In the genomic region with DNA sequence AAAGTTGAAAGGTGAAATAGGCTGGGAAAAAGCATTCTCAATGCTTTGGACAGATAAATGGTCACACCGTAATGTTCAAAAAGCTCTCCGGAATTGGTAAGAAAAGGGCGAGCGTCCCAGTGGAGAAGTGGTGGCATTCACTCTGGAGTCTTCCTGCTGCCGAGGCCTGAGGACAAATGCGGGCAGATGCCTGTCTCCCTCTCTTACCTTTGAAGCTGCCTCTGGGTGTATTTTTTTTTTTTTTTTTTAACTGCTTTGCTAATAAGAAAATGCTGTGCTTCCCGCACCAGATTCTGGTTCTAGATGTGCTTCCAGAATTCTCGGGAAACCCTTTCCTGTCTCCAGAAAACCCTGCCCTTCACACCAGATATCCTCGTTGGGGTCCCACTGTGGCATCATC, we compare ENCODE assay signal across 21 cellular contexts. TPM values are rescaled to one million over a fixed set of nuclear protein-coding genes. Genes with fewer than 3 reads are reported as not detected.
DNase-seq lines count a peak whose midpoint lies in the region; ATAC-seq, FAIRE-seq and TF ChIP-seq lines count a peak whose summit lies in the region.
"Had no signal": no experiment of that assay in that cellular context is flagged by ENCODE, and none has a peak within 500 bp of the region (broad histone marks: within the 10 kb centered on the region; RNA-seq: fewer than 3 reads in every experiment).

No MANE protein-coding gene starts in this region.

- TF ChIP-seq CTCF in astrocyte (IDR thresholded peaks at IDR 0.05; ENCODE audit: insufficient read depth, low read depth, low read length) (no peak), type B pancreatic cell (conservative IDR thresholded peaks at IDR 0.05) (no peak)

- intact Hi-C loops in left colon (cut with DNase I, micrococcal nuclease): no loop called here

- H3K9me3 Mint-ChIP-seq in astrocyte (ENCODE audit: unreplicated experiment) (no peaks in the 10 kb centered on the region), type B pancreatic cell (no peaks in the 10 kb centered on the region)
- H3K9me3 Mint-ChIP-seq: CD4-positive, alpha-beta T cell had no signal

- no peak for FAIRE-seq in astrocyte (lab: Jason Lieb, UNC)
- FAIRE-seq: A549, HepG2 had no signal

- H3K4me2 ChIP-seq in astrocyte (ENCODE audit: low read length): peak overlapping the region; percentile 48
- H3K4me2 ChIP-seq: A549, PC-9 had no signal

- peak overlapping the region; percentile 47 for H3K27ac ChIP-seq in HUES48 (ENCODE audit: low read depth, low read length)
- H3K27ac ChIP-seq in astrocyte (ENCODE audit: low read depth, low read length): no peak overlapping the region
- peak overlapping the region; percentile 65 for H3K27ac ChIP-seq in mesodermal cell (ENCODE audit: low read depth, low read length, severe bottlenecking)
- H3K27ac ChIP-seq: RWPE1 had no signal

- H3K4me1 ChIP-seq in HUES48 (ENCODE audit: control insufficient read depth, insufficient read depth, low read length): peaks cover 3% of the 10 kb centered on the region; the same call in 1 of the 2 replicates
- H3K4me1 ChIP-seq in astrocyte (ENCODE audit: insufficient read depth, low read length): peaks cover 11% of the 10 kb centered on the region
- H3K4me1 ChIP-seq in mesodermal cell (ENCODE audit: control insufficient read depth, insufficient read depth, low read length, poor library complexity, severe bottlenecking): peaks cover 7% of the 10 kb centered on the region
- H3K4me1 ChIP-seq: Caco-2 had no signal

- peaks cover 24% of the 10 kb centered on the region for H3K36me3 Mint-ChIP-seq in astrocyte (ENCODE audit: low read depth, unreplicated experiment)
- peaks cover 50% of the 10 kb centered on the region for H3K36me3 Mint-ChIP-seq in type B pancreatic cell

- H3K4me1 Mint-ChIP-seq in astrocyte (ENCODE audit: low read depth, unreplicated experiment): peaks cover 13% of the 10 kb centered on the region
- peaks cover 13% of the 10 kb centered on the region for H3K4me1 Mint-ChIP-seq in type B pancreatic cell (ENCODE audit: unreplicated experiment)

- H3K4me3 ChIP-seq in HUES48 (ENCODE audit: low read depth, low read length) (no peak overlapping the region), astrocyte (ENCODE audit: insufficient read depth, low read depth, low read length) (no peak overlapping the region), mesodermal cell (ENCODE audit: extremely low read depth, insufficient read depth, low read length, poor library complexity, severe bottlenecking) (no peak overlapping the region)
- H3K4me3 ChIP-seq: A549, PC-9 had no signal

- 81 to 95% methylated on average over 4 of the region's 9 CpGs for WGBS in mesodermal cell (ENCODE audit: insufficient coverage in 2 of 2), 2 experiments

- H3K9me3 ChIP-seq in HUES48 (ENCODE audit: control insufficient read depth, insufficient read depth, low read length): no peaks in the 10 kb centered on the region
- no peaks in the 10 kb centered on the region for H3K9me3 ChIP-seq in astrocyte (ENCODE audit: insufficient read depth, low read depth, low read length)
- H3K9me3 ChIP-seq in mesodermal cell (ENCODE audit: control insufficient read depth, low read length): no peaks in the 10 kb centered on the region
- H3K9me3 ChIP-seq: A549, Caco-2 had no signal

- ATAC-seq in left colon: no peak
- no peak for ATAC-seq in SK-N-SH treated with all-trans-retinoic acid at 6 μM for 48 hours
- ATAC-seq: A549, HepG2 had no signal

- no peaks in the 10 kb centered on the region for H3K79me2 ChIP-seq in astrocyte (ENCODE audit: insufficient read depth, low read length)

- H2AFZ ChIP-seq in astrocyte (ENCODE audit: low read depth, low read length): no peak overlapping the region
- H2AFZ ChIP-seq: PC-9 had no signal

- H3K36me3 ChIP-seq in HUES48 (ENCODE audit: control insufficient read depth, insufficient read depth, low read length) (peaks cover 82% of the 10 kb centered on the region), astrocyte (ENCODE audit: insufficient read depth, low read length) (no peaks in the 10 kb centered on the region), mesodermal cell (ENCODE audit: control insufficient read depth, insufficient read depth, low read length) (peaks cover 57% of the 10 kb centered on the region)

- no peaks in the 10 kb centered on the region for H4K20me1 ChIP-seq in astrocyte (ENCODE audit: insufficient read depth, low read length)

- H3K9ac ChIP-seq in HUES48 (ENCODE audit: low read depth, low read length) (no peak overlapping the region), astrocyte (ENCODE audit: low read length) (no peak overlapping the region)

- DNase-seq in astrocyte (ENCODE audit: low read depth): no peak
- no peak for DNase-seq in type B pancreatic cell (ENCODE audit: extremely low spot score, unreplicated experiment)
- DNase-seq in NCI-H1436 treated with DMSO at 0.1 percent for 48 hours (lab: John Stamatoyannopoulos, UW): no peak
- no peak for DNase-seq in left colon
- DNase-seq: Caco-2; CD4-positive, alpha-beta T cell; GDM1; GOT3; KG1; MV-4-11; NCI-H187 treated with DMSO at 0.1 percent for 48 hours; NCI-H226; NCI-H524 treated with DMSO at 0.1 percent for 48 hours; PC-9; SIG-M5 had no signal

- H3K4me3 Mint-ChIP-seq in astrocyte (ENCODE audit: unreplicated experiment) (peak overlapping the region; percentile 34), type B pancreatic cell (no peak overlapping the region)
- H3K4me3 Mint-ChIP-seq: CD4-positive, alpha-beta T cell had no signal

- no peaks in the 10 kb centered on the region for H3K27me3 ChIP-seq in HUES48 (ENCODE audit: control insufficient read depth, insufficient read depth, low read length)
- no peaks in the 10 kb centered on the region for H3K27me3 ChIP-seq in astrocyte (ENCODE audit: insufficient read depth, low read length)

- no peaks in the 10 kb centered on the region for H3K27me3 Mint-ChIP-seq in astrocyte (ENCODE audit: low read depth, unreplicated experiment)
- H3K27me3 Mint-ChIP-seq in type B pancreatic cell: no peaks in the 10 kb centered on the region
- H3K27me3 Mint-ChIP-seq: CD4-positive, alpha-beta T cell had no signal

- H3K27ac Mint-ChIP-seq in astrocyte (ENCODE audit: unreplicated experiment) (peak overlapping the region; percentile 88), type B pancreatic cell (peak overlapping the region; percentile 79)
- H3K27ac Mint-ChIP-seq: CD4-positive, alpha-beta T cell had no signal

TF ChIP-seq in SK-N-SH treated with all-trans-retinoic acid at 6 μM for 48 hours, 23 proteins besides CTCF, POLR2A, EP300 and RAD21:
- TF ChIP-seq ZFP3 (CRISPR knock-in tag; IDR thresholded peaks at IDR 0.05) (no peak), ISL1 (CRISPR knock-in tag; IDR thresholded peaks at IDR 0.05) (no peak), SNAI2 (CRISPR knock-in tag; IDR thresholded peaks at IDR 0.05) (no peak), ESRRG (CRISPR knock-in tag; IDR thresholded peaks at IDR 0.05) (no peak), PPARA (CRISPR knock-in tag; IDR thresholded peaks at IDR 0.05; ENCODE audit: borderline replicate concordance) (no peak), OSR1 (CRISPR knock-in tag; IDR thresholded peaks at IDR 0.05) (no peak), TOX (CRISPR knock-in tag; IDR thresholded peaks at IDR 0.05; ENCODE audit: borderline replicate concordance) (no peak), ZC3H10 (CRISPR knock-in tag; IDR thresholded peaks at IDR 0.05) (no peak), ZNF565 (CRISPR knock-in tag; conservative IDR thresholded peaks at IDR 0.05; ENCODE audit: low read depth) (no peak), ZNF8 (CRISPR knock-in tag; IDR thresholded peaks at IDR 0.05) (no peak), ARNTL (CRISPR knock-in tag; IDR thresholded peaks at IDR 0.05; ENCODE audit: borderline replicate concordance, low read depth) (no peak)
- TF ChIP-seq, protein P1, sequence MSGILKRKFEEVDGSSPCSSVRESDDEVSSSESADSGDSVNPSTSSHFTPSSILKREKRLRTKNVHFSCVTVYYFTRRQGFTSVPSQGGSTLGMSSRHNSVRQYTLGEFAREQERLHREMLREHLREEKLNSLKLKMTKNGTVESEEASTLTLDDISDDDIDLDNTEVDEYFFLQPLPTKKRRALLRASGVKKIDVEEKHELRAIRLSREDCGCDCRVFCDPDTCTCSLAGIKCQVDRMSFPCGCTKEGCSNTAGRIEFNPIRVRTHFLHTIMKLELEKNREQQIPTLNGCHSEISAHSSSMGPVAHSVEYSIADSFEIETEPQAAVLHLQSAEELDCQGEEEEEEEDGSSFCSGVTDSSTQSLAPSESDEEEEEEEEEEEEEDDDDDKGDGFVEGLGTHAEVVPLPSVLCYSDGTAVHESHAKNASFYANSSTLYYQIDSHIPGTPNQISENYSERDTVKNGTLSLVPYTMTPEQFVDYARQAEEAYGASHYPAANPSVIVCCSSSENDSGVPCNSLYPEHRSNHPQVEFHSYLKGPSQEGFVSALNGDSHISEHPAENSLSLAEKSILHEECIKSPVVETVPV (CRISPR knock-in tag; IDR thresholded peaks at IDR 0.05): no peak
- TF ChIP-seq, protein P2, sequence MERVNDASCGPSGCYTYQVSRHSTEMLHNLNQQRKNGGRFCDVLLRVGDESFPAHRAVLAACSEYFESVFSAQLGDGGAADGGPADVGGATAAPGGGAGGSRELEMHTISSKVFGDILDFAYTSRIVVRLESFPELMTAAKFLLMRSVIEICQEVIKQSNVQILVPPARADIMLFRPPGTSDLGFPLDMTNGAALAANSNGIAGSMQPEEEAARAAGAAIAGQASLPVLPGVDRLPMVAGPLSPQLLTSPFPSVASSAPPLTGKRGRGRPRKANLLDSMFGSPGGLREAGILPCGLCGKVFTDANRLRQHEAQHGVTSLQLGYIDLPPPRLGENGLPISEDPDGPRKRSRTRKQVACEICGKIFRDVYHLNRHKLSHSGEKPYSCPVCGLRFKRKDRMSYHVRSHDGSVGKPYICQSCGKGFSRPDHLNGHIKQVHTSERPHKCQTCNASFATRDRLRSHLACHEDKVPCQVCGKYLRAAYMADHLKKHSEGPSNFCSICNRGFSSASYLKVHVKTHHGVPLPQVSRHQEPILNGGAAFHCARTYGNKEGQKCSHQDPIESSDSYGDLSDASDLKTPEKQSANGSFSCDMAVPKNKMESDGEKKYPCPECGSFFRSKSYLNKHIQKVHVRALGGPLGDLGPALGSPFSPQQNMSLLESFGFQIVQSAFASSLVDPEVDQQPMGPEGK (CRISPR knock-in tag; IDR thresholded peaks at IDR 0.05; ENCODE audit: borderline replicate concordance): no peak

RNA-seq across cellular contexts. Expression of a gene that starts 24.4 kb away (rescaled TPM):
- total RNA-seq in astrocyte: 94.9 and 99.1 TPM in 2 replicates
- 90.9 TPM for polyA plus RNA-seq in mesodermal cell (2013, experiment 1 of 2)
- 94.5 TPM for polyA plus RNA-seq in mesodermal cell (2013, experiment 2 of 2)
- total RNA-seq in type B pancreatic cell (ENCODE audit: low replicate concordance): 85.7 and 117 TPM in 2 replicates
- 10 to 100 TPM; 55.4 to 69.5 TPM for total RNA-seq in left colon
